ENCODE assay signal across 14 cellular contexts in the genomic region with DNA sequence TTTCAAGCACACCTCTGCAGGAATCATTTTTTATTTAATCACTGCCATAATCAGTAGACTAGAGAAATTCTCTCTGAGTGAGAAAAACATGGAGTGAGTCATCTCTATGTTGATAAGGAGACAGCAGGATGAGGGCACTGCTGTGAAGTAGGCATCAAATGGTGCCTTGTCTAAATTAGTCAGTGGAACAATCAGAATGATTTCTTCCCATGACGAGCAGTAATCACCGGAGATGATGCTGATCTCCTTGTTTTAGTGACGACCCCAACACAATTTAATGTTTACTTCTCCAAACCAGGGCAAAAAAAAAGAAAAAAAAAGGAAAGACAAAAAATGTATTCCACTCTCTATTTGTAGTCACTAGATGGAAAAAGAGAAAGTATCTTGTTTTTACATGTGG.
DNase-seq lines count a peak whose midpoint lies in the region; ATAC-seq and TF ChIP-seq lines count a peak whose summit lies in the region.
"Had no signal": no experiment of that assay in that cellular context is flagged by ENCODE, and none has a peak within 500 bp of the region (broad histone marks: within the 10 kb centered on the region; RNA-seq: fewer than 3 reads in every experiment).

No MANE protein-coding gene starts in this region.

- no peak overlapping the region for H3K27ac Mint-ChIP-seq in naive thymus-derived CD8-positive, alpha-beta T cell
- H3K27ac Mint-ChIP-seq: CD8-positive, alpha-beta T cell; H9; T-helper 17 cell had no signal

- ATAC-seq in omental fat pad (ENCODE audit: low FRiP score) (peak; percentile 69), HG03139 (IDR thresholded peaks at IDR 0.05; ENCODE audit: unreplicated experiment) (no peak), GM19463 (IDR thresholded peaks at IDR 0.05; ENCODE audit: unreplicated experiment) (no peak)
- ATAC-seq in naive thymus-derived CD8-positive, alpha-beta T cell: no peak
- ATAC-seq: CD8-positive, alpha-beta T cell; T-helper 17 cell had no signal

- H3K4me3 Mint-ChIP-seq in naive thymus-derived CD8-positive, alpha-beta T cell: no peak overlapping the region
- H3K4me3 Mint-ChIP-seq: CD8-positive, alpha-beta T cell; H9; T-helper 17 cell had no signal

- peaks cover 0 to 5% (median 1%) of the 10 kb centered on the region in 4 donors for H3K4me1 Mint-ChIP-seq in naive thymus-derived CD8-positive, alpha-beta T cell
- H3K4me1 Mint-ChIP-seq: T-helper 17 cell had no signal

- H3K36me3 Mint-ChIP-seq in naive thymus-derived CD8-positive, alpha-beta T cell: peaks cover 0 to 2% (median 0%) of the 10 kb centered on the region in 3 donors
- H3K36me3 Mint-ChIP-seq: CD8-positive, alpha-beta T cell had no signal

- POLR2A ChIA-PET in naive thymus-derived CD8-positive, alpha-beta T cell (lab: Charles Lee): no interaction called here

- DNase-seq in COLO829 (ENCODE audit: low spot score): peak; percentile 84
- DNase-seq in HT1080 (ENCODE audit: low read depth): peak; percentile 32
- no peak for DNase-seq in omental fat pad (ENCODE audit: low spot score)
- no peak for DNase-seq in naive thymus-derived CD8-positive, alpha-beta T cell
- DNase-seq: CD8-positive, alpha-beta T cell; H9; mesenchymal stem cell; pancreas; stimulated activated CD4-positive, alpha-beta T cell treated with anti-CD3 and anti-CD28 coated beads, Interleukin-4, amount 100 ng/mL, for 24 hours; stimulated activated naive CD4-positive, alpha-beta T cell; T-helper 17 cell had no signal

- H3K27me3 Mint-ChIP-seq in naive thymus-derived CD8-positive, alpha-beta T cell: peaks cover 0 to 2% (median 0%) of the 10 kb centered on the region in 5 donors

- TF ChIP-seq CTCF in omental fat pad (IDR thresholded peaks at IDR 0.05): no peak

- H3K9me3 Mint-ChIP-seq in naive thymus-derived CD8-positive, alpha-beta T cell: peaks cover 0 to 2% (median 0%) of the 10 kb centered on the region in 9 donors
- H3K9me3 Mint-ChIP-seq: CD8-positive, alpha-beta T cell; H9 had no signal

- peak overlapping the region; percentile 32 for H3K27ac ChIP-seq in cingulate gyrus (ENCODE audit: low read depth, low read length)
- H3K27ac ChIP-seq: pancreas had no signal

Comparison
In these comparisons a context has a peak if more than half of its experiments do, and no peak if none do; other contexts are left out.
1. DNase-seq: peak in COLO829 (single experiment) and HT1080 (single experiment); none in omental fat pad (single experiment) and naive thymus-derived CD8-positive, alpha-beta T cell (0 of 10).